ENCODE assay signal across 11 cellular contexts in the genomic region with DNA sequence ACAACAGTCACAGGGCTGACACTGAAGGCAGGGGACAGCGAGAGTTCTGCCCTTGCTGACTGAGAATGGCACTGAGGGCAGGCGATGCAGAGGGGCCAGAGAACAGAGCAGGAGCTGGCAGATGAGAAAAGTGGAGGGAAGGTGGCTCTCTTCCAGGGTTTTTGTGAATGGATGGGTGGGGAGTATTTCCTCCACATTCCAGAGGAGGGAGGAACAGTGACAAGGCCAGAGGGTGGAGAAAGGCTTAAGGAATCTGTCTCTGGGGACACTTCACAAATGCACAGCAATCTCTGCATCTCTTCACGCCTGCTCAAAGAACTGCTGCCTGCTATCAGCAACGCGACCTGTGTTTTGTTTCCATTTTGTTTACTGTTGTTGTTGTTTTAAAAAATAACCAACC.
DNase-seq lines count a peak whose midpoint lies in the region; ATAC-seq, FAIRE-seq and TF ChIP-seq lines count a peak whose summit lies in the region.
"Had no signal": no experiment of that assay in that cellular context is flagged by ENCODE, and none has a peak within 500 bp of the region (broad histone marks: within the 10 kb centered on the region; RNA-seq: fewer than 3 reads in every experiment).

No MANE protein-coding gene starts in this region.

- H3K79me2 ChIP-seq in keratinocyte (ENCODE audit: control insufficient read depth, insufficient read depth, low read length), result no peaks in the 10 kb centered on the region

- no peaks in the 10 kb centered on the region for H3K9me3 Mint-ChIP-seq in natural killer cell
- H3K9me3 Mint-ChIP-seq in natural killer cell treated with Interleukin-12 subunit alpha and Interleukin-12 subunit beta and Interleukin-15 and Interleukin-18, amount 100 ng/mL, for 72 hours, result no peaks in the 10 kb centered on the region
- H3K9me3 Mint-ChIP-seq: activated naive CD4-positive, alpha-beta T cell treated with anti-CD3 and anti-CD28 coated beads, Interleukin-2, amount 10 ng/mL, durations not matched to agents 7 days and 5 days had no signal

- peaks cover 80 to 88% of the 10 kb centered on the region in 2 donors for H3K4me1 Mint-ChIP-seq in natural killer cell
- H3K4me1 Mint-ChIP-seq in natural killer cell treated with Interleukin-12 subunit alpha and Interleukin-12 subunit beta and Interleukin-15 and Interleukin-18, amount 100 ng/mL, for 72 hours (ENCODE audit: low read depth in 2 of 2), result peaks cover 29 to 61% of the 10 kb centered on the region in 2 donors
- H3K4me1 Mint-ChIP-seq: activated naive CD4-positive, alpha-beta T cell treated with anti-CD3 and anti-CD28 coated beads, Interleukin-2, amount 10 ng/mL, durations not matched to agents 7 days and 5 days had no signal

- FAIRE-seq in keratinocyte (lab: Jason Lieb, UNC) (peak; percentile 91), urothelium cell line (lab: Jason Lieb, UNC) (peak; percentile 68)
- FAIRE-seq: endometrium had no signal

- TF ChIP-seq CTCF in natural killer cell (IDR thresholded peaks at IDR 0.05) (no peak), keratinocyte (optimal IDR thresholded peaks at IDR 0.05 in 1 of 3, IDR thresholded peaks at IDR 0.05 in 1 of 3, conservative IDR thresholded peaks at IDR 0.05 in 1 of 3; ENCODE audit: extremely low read depth in 1 of 3, insufficient read depth in 2 of 3, low read length in 3 of 3) (no peak)

- no peak overlapping the region for H3K4me3 ChIP-seq in keratinocyte (ENCODE audit: control insufficient read depth in 2 of 3, extremely low read depth in 1 of 3, insufficient read depth in 2 of 3, low read depth in 1 of 3, low read length in 3 of 3)
- H3K4me3 ChIP-seq: mucosa of descending colon had no signal

- peaks cover 37% of the 10 kb centered on the region for H3K4me1 ChIP-seq in keratinocyte (ENCODE audit: control insufficient read depth, extremely low read depth, insufficient read depth, low read length)

- H3K9me1 ChIP-seq in keratinocyte (ENCODE audit: control insufficient read depth, extremely low read depth, insufficient read depth, low read length), result no peaks in the 10 kb centered on the region

- peaks cover 0 to 7% of the 10 kb centered on the region in 2 donors for H3K27me3 Mint-ChIP-seq in natural killer cell (ENCODE audit: low read depth in 2 of 2)
- peaks cover 0 to 4% of the 10 kb centered on the region in 2 donors for H3K27me3 Mint-ChIP-seq in natural killer cell treated with Interleukin-12 subunit alpha and Interleukin-12 subunit beta and Interleukin-15 and Interleukin-18, amount 100 ng/mL, for 72 hours

- peak overlapping the region; percentile 11 for H3K4me2 ChIP-seq in keratinocyte (ENCODE audit: control insufficient read depth, extremely low read depth, insufficient read depth, low read depth, low read length)

- no peaks in the 10 kb centered on the region for H3K9me3 ChIP-seq in keratinocyte (ENCODE audit: control insufficient read depth, low read depth, low read length)
- H3K9me3 ChIP-seq: mucosa of descending colon had no signal

- dilution Hi-C loops in keratinocyte (cut with MboI; ENCODE audit: extremely low pct_ligation_motif_present, low sequenced_read_pairs), result no loop called here

- no peak for DNase-seq in natural killer cell
- no peak for DNase-seq in natural killer cell treated with Interleukin-12 subunit alpha and Interleukin-12 subunit beta and Interleukin-15 and Interleukin-18, amount 100 ng/mL, for 72 hours (ENCODE audit: low spot score)
- DNase-seq in dedifferentiated amniotic fluid mesenchymal stem cell (ENCODE audit: extremely low spot score), result peak; percentile 52
- no peak for DNase-seq in keratinocyte (ENCODE audit: low read depth, low spot score)
- DNase-seq in urothelium cell line (ENCODE audit: low spot score), result peak; percentile 94
- DNase-seq in Kasumi-1 (lab: John Stamatoyannopoulos, UW), result no peak
- DNase-seq: activated naive CD4-positive, alpha-beta T cell treated with anti-CD3 and anti-CD28 coated beads, Interleukin-2, amount 10 ng/mL, durations not matched to agents 7 days and 5 days; mucosa of descending colon had no signal

- H3K36me3 Mint-ChIP-seq in natural killer cell, result no peaks in the 10 kb centered on the region
- H3K36me3 Mint-ChIP-seq in natural killer cell treated with Interleukin-12 subunit alpha and Interleukin-12 subunit beta and Interleukin-15 and Interleukin-18, amount 100 ng/mL, for 72 hours, result no peaks in the 10 kb centered on the region
- H3K36me3 Mint-ChIP-seq: activated naive CD4-positive, alpha-beta T cell treated with anti-CD3 and anti-CD28 coated beads, Interleukin-2, amount 10 ng/mL, durations not matched to agents 7 days and 5 days had no signal

- no peaks in the 10 kb centered on the region for H3K36me3 ChIP-seq in keratinocyte (ENCODE audit: control insufficient read depth in 2 of 2, extremely low read depth in 1 of 2, insufficient read depth in 2 of 2, low read length in 2 of 2)

- H2AFZ ChIP-seq in keratinocyte (ENCODE audit: control insufficient read depth, low read length), result no peak overlapping the region

- peak overlapping the region; percentile 25 for H3K27ac ChIP-seq in keratinocyte (ENCODE audit: control insufficient read depth, insufficient read depth, low read length)

- peak overlapping the region; percentile 63 to 75 for H3K27ac Mint-ChIP-seq in natural killer cell
- H3K27ac Mint-ChIP-seq in natural killer cell treated with Interleukin-12 subunit alpha and Interleukin-12 subunit beta and Interleukin-15 and Interleukin-18, amount 100 ng/mL, for 72 hours, result peak overlapping the region in 1 of 2 donors; percentile 37
- H3K27ac Mint-ChIP-seq: activated naive CD4-positive, alpha-beta T cell treated with anti-CD3 and anti-CD28 coated beads, Interleukin-2, amount 10 ng/mL, durations not matched to agents 7 days and 5 days had no signal

- peak overlapping the region; percentile 2 for H3K4me3 Mint-ChIP-seq in natural killer cell
- H3K4me3 Mint-ChIP-seq in natural killer cell treated with Interleukin-12 subunit alpha and Interleukin-12 subunit beta and Interleukin-15 and Interleukin-18, amount 100 ng/mL, for 72 hours, result no peak overlapping the region
- H3K4me3 Mint-ChIP-seq: activated naive CD4-positive, alpha-beta T cell treated with anti-CD3 and anti-CD28 coated beads, Interleukin-2, amount 10 ng/mL, durations not matched to agents 7 days and 5 days had no signal

- ATAC-seq in natural killer cell (no peak), HG03025 (IDR thresholded peaks at IDR 0.05; ENCODE audit: low FRiP score, unreplicated experiment) (no peak), GM18858 (IDR thresholded peaks at IDR 0.05; ENCODE audit: unreplicated experiment) (no peak)
- ATAC-seq in natural killer cell treated with Interleukin-12 subunit alpha and Interleukin-12 subunit beta and Interleukin-15 and Interleukin-18, amount 100 ng/mL, for 72 hours, result no peak
- ATAC-seq: mucosa of descending colon had no signal

- no peaks in the 10 kb centered on the region for H3K27me3 ChIP-seq in keratinocyte (ENCODE audit: control insufficient read depth, extremely low read depth, insufficient read depth, low read length)

- peak overlapping the region; percentile 29 for H3K9ac ChIP-seq in keratinocyte (ENCODE audit: control insufficient read depth, extremely low read depth, insufficient read depth, low read length)

- intact Hi-C loops in natural killer cell (cut with micrococcal nuclease), result no loop called here

- H4K20me1 ChIP-seq in keratinocyte (ENCODE audit: control insufficient read depth, extremely low read depth, insufficient read depth, low read length), result no peaks in the 10 kb centered on the region

Comparison
In these comparisons a context has a peak if more than half of its experiments do, and no peak if none do; other contexts are left out.
1. DNase-seq: peak in dedifferentiated amniotic fluid mesenchymal stem cell (single experiment) and urothelium cell line (single experiment); none in natural killer cell (single experiment), natural killer cell treated with Interleukin-12 subunit alpha and Interleukin-12 subunit beta and Interleukin-15 and Interleukin-18, amount 100 ng/mL, for 72 hours (single experiment), keratinocyte (single experiment) and Kasumi-1 (0 of 2).